ENCODE assay signal across 8 cellular contexts in the genomic region with DNA sequence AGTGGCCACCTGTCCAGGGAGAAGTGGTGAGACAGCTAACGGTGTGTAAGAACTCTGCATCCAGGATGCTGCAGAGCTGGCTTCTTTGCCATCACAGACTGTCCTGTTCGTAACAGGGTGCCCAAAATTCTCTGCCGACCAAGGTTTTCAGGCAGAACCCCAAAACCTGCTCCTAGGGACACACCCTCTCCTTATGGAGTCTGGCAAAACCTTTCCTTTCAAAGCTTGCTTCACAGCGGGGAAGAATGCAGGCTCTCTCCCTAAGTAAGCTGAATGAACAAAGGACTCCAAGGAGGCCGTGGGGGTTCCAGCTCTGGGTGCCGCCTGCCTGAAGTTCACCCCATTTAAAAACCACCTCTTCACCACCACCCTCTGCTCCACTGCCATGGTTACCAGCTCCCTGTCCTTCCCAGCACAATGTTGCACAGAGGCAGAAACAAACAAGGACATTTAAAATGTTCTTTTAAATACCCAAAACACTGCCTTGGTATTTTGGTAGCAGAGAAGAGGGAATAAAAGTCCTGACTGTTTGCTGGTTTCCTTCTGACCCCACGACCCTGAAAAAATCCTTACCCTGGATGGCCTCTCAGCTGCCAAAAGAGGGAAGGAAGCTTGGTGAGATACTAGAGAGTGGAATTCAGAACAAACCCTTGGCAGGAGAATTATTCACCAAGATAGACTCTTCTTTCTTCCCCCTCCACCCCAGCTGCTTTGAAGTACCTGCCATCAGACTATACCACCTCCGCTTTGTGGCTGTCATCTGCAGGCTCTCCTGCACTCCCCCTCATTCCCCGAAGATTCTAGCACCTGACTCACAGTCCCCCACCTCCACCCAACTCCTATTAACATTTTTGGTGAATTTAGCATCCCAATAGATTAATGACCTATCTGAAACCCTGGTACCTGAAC. TPM values are rescaled to one million over a fixed set of nuclear protein-coding genes. Genes with fewer than 3 reads are reported as not detected.
DNase-seq lines count a peak whose midpoint lies in the region; ATAC-seq and TF ChIP-seq lines count a peak whose summit lies in the region.

No MANE protein-coding gene starts in this region.

- no peak for TF ChIP-seq CTCF in C4-2B (conservative IDR thresholded peaks at IDR 0.05)

- peak; percentile 12 to 48 for DNase-seq in Kasumi-1 (lab: John Stamatoyannopoulos, UW)
- peak; percentile 29 for DNase-seq in activated T-helper 9 cell treated with anti-CD3 and anti-CD28 coated beads, Interleukin-2, amount 50 U/mL, for 16 hours (ENCODE audit: low read depth)
- DNase-seq in globus pallidus (ENCODE audit: low spot score) = peak; percentile 63
- no peak for DNase-seq in sciatic nerve (ENCODE audit: low spot score)
- no peak for DNase-seq in NCI-H510A treated with DMSO at 0.1 percent for 48 hours (lab: John Stamatoyannopoulos, UW)

- H3K27ac ChIP-seq in C4-2B = peak overlapping the region; percentile 98

- ATAC-seq in sciatic nerve (peak; percentile 1), HG03280 (IDR thresholded peaks at IDR 0.05; ENCODE audit: unreplicated experiment) (no peak), HG03039 (IDR thresholded peaks at IDR 0.05; ENCODE audit: unreplicated experiment) (no peak)

- intact Hi-C loops in sciatic nerve (cut with DNase I) = no loop called here

RNA-seq across cellular contexts. Expression of a gene that starts 7.1 kb away (rescaled TPM):
- 94.6 TPM for total RNA-seq in sciatic nerve

Comparison
In these comparisons a context has a peak if more than half of its experiments do, and no peak if none do; other contexts are left out.
1. DNase-seq: peak in Kasumi-1 (2 of 2), activated T-helper 9 cell treated with anti-CD3 and anti-CD28 coated beads, Interleukin-2, amount 50 U/mL, for 16 hours (single experiment) and globus pallidus (single experiment); none in sciatic nerve (single experiment) and NCI-H510A treated with DMSO at 0.1 percent for 48 hours (single experiment).